12 cellular contexts compared by ENCODE assay signal in genomic region chr2:102147935-102148334, GRCh38. TPM values are rescaled to one million over a fixed set of nuclear protein-coding genes. Genes with fewer than 3 reads are reported as not detected.
DNase-seq lines count a peak whose midpoint lies in the region; ATAC-seq, FAIRE-seq and TF ChIP-seq lines count a peak whose summit lies in the region.
"Had no signal": no experiment of that assay in that cellular context is flagged by ENCODE, and none has a peak within 500 bp of the region (broad histone marks: within the 10 kb centered on the region; RNA-seq: fewer than 3 reads in every experiment).

No MANE protein-coding gene starts in this region.

- no peak for ATAC-seq in GM18870 (IDR thresholded peaks at IDR 0.05; ENCODE audit: unreplicated experiment)

- H3K9me2 ChIP-seq in hepatocyte (replicated peaks; ENCODE audit: insufficient read depth) = no peaks in the 10 kb centered on the region

- H3K27me3 ChIP-seq in hepatocyte = no peaks in the 10 kb centered on the region

- no peak overlapping the region for H2AFZ ChIP-seq in hepatocyte

- H3K4me1 ChIP-seq in hepatocyte (ENCODE audit: insufficient read depth) = no peaks in the 10 kb centered on the region

- TF ChIP-seq POLR2A in H54 (IDR thresholded peaks at IDR 0.05; ENCODE audit: low read depth, low read length) = no peak

- peaks cover 94% of the 10 kb centered on the region for H3K79me2 ChIP-seq in hepatocyte

- H3K27ac ChIP-seq in hepatocyte = peak overlapping the region; percentile 31

- DNase-seq in NCI-H226 (peak; percentile 10), hepatocyte (ENCODE audit: low spot score) (no peak), C1 segment of cervical spinal cord (lab: John Stamatoyannopoulos, UW) (no peak), H54 (ENCODE audit: insufficient read length, low spot score) (no peak)
- DNase-seq in activated CD8-positive, alpha-beta memory T cell treated with anti-CD3 and anti-CD28 coated beads, Interleukin-2, amount 50 U/mL, for 24 hours (ENCODE audit: extremely low read depth) = peak; percentile 20
- peak; percentile 35 for DNase-seq in stimulated activated CD8-positive, alpha-beta memory T cell treated with anti-CD3 and anti-CD28 coated beads, Interleukin-4, amount 100 ng/mL, for 24 hours (ENCODE audit: low read depth)
- DNase-seq: caudate nucleus, EL, head of caudate nucleus, NCI-H446 had no signal

- H3K36me3 ChIP-seq in hepatocyte (replicated peaks; ENCODE audit: insufficient read depth, low read depth) = no peaks in the 10 kb centered on the region

- WGBS in hepatocyte (ENCODE audit: low lambda C conversion rate, missing lambda C conversion rate) = 92% methylated on average over 3 of the region's 3 CpGs

- H3K9me3 ChIP-seq in hepatocyte (ENCODE audit: low read depth) = peaks cover 4% of the 10 kb centered on the region

- H4K20me1 ChIP-seq in hepatocyte (ENCODE audit: insufficient read depth, poor library complexity, severe bottlenecking) = peaks cover 5% of the 10 kb centered on the region

- TF ChIP-seq CTCF in hepatocyte (IDR thresholded peaks at IDR 0.05; ENCODE audit: poor library complexity) = no peak

- H3K4me2 ChIP-seq in hepatocyte = no peak overlapping the region

- no peak for FAIRE-seq in H54 (lab: Jason Lieb, UNC)

- H3K4me3 ChIP-seq in hepatocyte = no peak overlapping the region

RNA-seq across cellular contexts. Expression of gene IL1R1, which starts 5.4 kb away (rescaled TPM):
- 66.8 and 72.8 TPM in 2 replicates for total RNA-seq in hepatocyte
- 46.4 and 49.6 TPM in 2 replicates for polyA plus RNA-seq in hepatocyte

RNA-seq across cellular contexts. Expression of gene IL1RL2, which starts 38.9 kb away (rescaled TPM):
- not detected in 2 replicates for total RNA-seq in hepatocyte
- 1.3 TPM in 1 of 2 replicates, not detected in the other for polyA plus RNA-seq in hepatocyte
- total RNA-seq: T-helper 1 cell treated with Interleukin-12 subunit alpha and Interleukin-12 subunit beta and Interleukin-4 antibody, amounts not matched to agents 30 ng/mL and 1 ng/mL, for 36 hours had no signal

Comparison
In these comparisons a context has a peak if more than half of its experiments do, and no peak if none do; other contexts are left out.
1. DNase-seq: peak in NCI-H226 (single experiment), activated CD8-positive, alpha-beta memory T cell treated with anti-CD3 and anti-CD28 coated beads, Interleukin-2, amount 50 U/mL, for 24 hours (single experiment) and stimulated activated CD8-positive, alpha-beta memory T cell treated with anti-CD3 and anti-CD28 coated beads, Interleukin-4, amount 100 ng/mL, for 24 hours (single experiment); none in hepatocyte (single experiment), C1 segment of cervical spinal cord (0 of 14) and H54 (single experiment).